Comparison of ENCODE assay signal across 8 cellular contexts in genomic region chr3:12661926-12662592, GRCh38. TPM values are rescaled to one million over a fixed set of nuclear protein-coding genes. Genes with fewer than 3 reads are reported as not detected.
DNase-seq lines count a peak whose midpoint lies in the region; ATAC-seq and TF ChIP-seq lines count a peak whose summit lies in the region.

No MANE protein-coding gene starts in this region.

- no peak for DNase-seq in GM06990 (ENCODE audit: extremely low read depth, insufficient read length)
- no peak for DNase-seq in SJCRH30
- no peak for DNase-seq in fibroblast of lung (ENCODE audit: low read depth in 2 of 2)
- DNase-seq in psoas muscle: no peak
- no peak for DNase-seq in RKO (ENCODE audit: low spot score)

- ATAC-seq in psoas muscle (no peak), HG03039 (IDR thresholded peaks at IDR 0.05; ENCODE audit: unreplicated experiment) (no peak), GM19023 (IDR thresholded peaks at IDR 0.05; ENCODE audit: unreplicated experiment) (no peak), GM18498 (IDR thresholded peaks at IDR 0.05; ENCODE audit: unreplicated experiment) (no peak)

- H3K27ac ChIP-seq in SJCRH30: peak overlapping the region; percentile 98
- peak overlapping the region; percentile 98 for H3K27ac ChIP-seq in fibroblast of lung (ENCODE audit: insufficient read depth, low read length)
- H3K27ac ChIP-seq in psoas muscle: peak overlapping the region; percentile 99

- H3K9ac ChIP-seq in fibroblast of lung (ENCODE audit: insufficient read depth, low read length): no peak overlapping the region

- no peaks in the 10 kb centered on the region for H3K9me3 ChIP-seq in SJCRH30 (replicated peaks)
- no peaks in the 10 kb centered on the region for H3K9me3 ChIP-seq in fibroblast of lung (ENCODE audit: control insufficient read depth, insufficient read depth, low read depth, low read length)
- no peaks in the 10 kb centered on the region for H3K9me3 ChIP-seq in psoas muscle

- H4K20me1 ChIP-seq in fibroblast of lung (ENCODE audit: control insufficient read depth, extremely low read depth, insufficient read depth, low read length): no peaks in the 10 kb centered on the region

- peak overlapping the region; percentile 85 for H3K4me2 ChIP-seq in fibroblast of lung (ENCODE audit: extremely low read depth, insufficient read depth, low read length)

- H3K36me3 ChIP-seq in GM06990 (ENCODE audit: control insufficient read depth, insufficient read depth, low read length) (no peaks in the 10 kb centered on the region), SJCRH30 (no peaks in the 10 kb centered on the region), fibroblast of lung (ENCODE audit: control insufficient read depth, insufficient read depth, low read length) (no peaks in the 10 kb centered on the region), psoas muscle (ENCODE audit: insufficient read depth in 1 of 2, low read depth in 1 of 2) (no peaks in the 10 kb centered on the region)

- peaks cover 24% of the 10 kb centered on the region for H3K4me1 ChIP-seq in SJCRH30
- H3K4me1 ChIP-seq in fibroblast of lung (ENCODE audit: control insufficient read depth, extremely low read depth, insufficient read depth, low read length): peaks cover 11% of the 10 kb centered on the region
- peaks cover 51% of the 10 kb centered on the region for H3K4me1 ChIP-seq in psoas muscle

- H3K4me3 ChIP-seq in GM06990 (replicated peaks; ENCODE audit: low read depth, low read length) (peak overlapping the region; percentile 92), SJCRH30 (peak overlapping the region; percentile 97), fibroblast of lung (replicated peaks in 1 of 4; ENCODE audit: control extremely low read depth in 1 of 4, insufficient read depth in 1 of 4, low read depth in 3 of 4, low read length in 4 of 4) (peak overlapping the region; percentile 69 to 97 (median 87)), psoas muscle (peak overlapping the region; percentile 92)

- no peaks in the 10 kb centered on the region for H3K27me3 ChIP-seq in GM06990 (replicated peaks; ENCODE audit: control insufficient read depth, insufficient read depth, low read length)
- no peaks in the 10 kb centered on the region for H3K27me3 ChIP-seq in SJCRH30
- no peaks in the 10 kb centered on the region for H3K27me3 ChIP-seq in fibroblast of lung (ENCODE audit: control insufficient read depth, insufficient read depth, low read length)
- no peaks in the 10 kb centered on the region for H3K27me3 ChIP-seq in psoas muscle (ENCODE audit: insufficient read depth in 3 of 3, low read length in 2 of 3)

- peaks cover 65% of the 10 kb centered on the region for H3K79me2 ChIP-seq in fibroblast of lung (ENCODE audit: control insufficient read depth, insufficient read depth, low read length)

- intact Hi-C loops in psoas muscle (cut with DNase I): loop anchor here in 1 of 2 donors (5.0 kb wide), 1 partner anchor 35 kb away; no protein-coding TSS in a partner anchor

- no peak for TF ChIP-seq CTCF in GM06990 (IDR thresholded peaks at IDR 0.05; ENCODE audit: insufficient read depth, low read length, poor library complexity, severe bottlenecking)
- TF ChIP-seq CTCF in fibroblast of lung (conservative IDR thresholded peaks at IDR 0.05 in 1 of 2, IDR thresholded peaks at IDR 0.05 in 1 of 2; ENCODE audit: low read depth in 1 of 2, low read length in 2 of 2): no peak
- TF ChIP-seq CTCF in psoas muscle (IDR thresholded peaks at IDR 0.05): no peak

- 14 to 31% (median 14%) methylated on average over 5 of the region's 5 CpGs for WGBS in psoas muscle, 3 donors

- no peak overlapping the region for H2AFZ ChIP-seq in fibroblast of lung (ENCODE audit: low read length)

RNA-seq across cellular contexts. Expression of gene RAF1, which starts 1.9 kb away (rescaled TPM):
- 125 and 129 TPM in 2 replicates for total RNA-seq in SJCRH30 (2014; rRNA removed; shearing (Covaris generic))
- 135 and 258 TPM in 2 replicates for total RNA-seq in fibroblast of lung
- polyA plus RNA-seq in fibroblast of lung: 133 and 134 TPM in 2 replicates
- polyA plus RNA-seq in fibroblast of lung (2012): 76.2 and 79.1 TPM in 2 replicates
- polyA minus RNA-seq in fibroblast of lung (ENCODE audit: low replicate concordance): 149 and 212 TPM in 2 replicates
- 100 to 1,000 TPM; 109 to 221 (median 160) TPM for total RNA-seq in psoas muscle
- 100 to 1,000 TPM in 2 of 3 donors, 10 to 100 TPM in 1; 87.2 to 391 (median 132) TPM for polyA plus RNA-seq in psoas muscle
